In the genomic region with DNA sequence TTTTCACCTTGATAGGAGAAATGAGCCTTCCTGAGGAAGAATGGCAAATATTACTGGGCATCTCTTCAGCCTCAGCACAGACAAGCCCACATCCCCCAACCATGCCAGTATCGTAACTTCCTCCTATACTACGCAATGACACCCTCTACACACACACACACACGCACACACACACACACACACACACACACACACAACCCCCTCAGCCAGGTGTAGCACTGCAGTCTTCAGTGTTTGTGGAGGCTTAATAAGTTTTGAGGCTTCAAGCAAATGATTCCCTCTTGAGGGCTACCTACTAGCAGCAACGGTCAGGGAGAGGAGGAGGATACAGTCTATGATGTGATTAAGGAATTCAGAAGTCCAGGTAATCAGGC, we compare ENCODE assay signal across 9 cellular contexts. TPM values are rescaled to one million over a fixed set of nuclear protein-coding genes. Genes with fewer than 3 reads are reported as not detected.
DNase-seq lines count a peak whose midpoint lies in the region; FAIRE-seq and TF ChIP-seq lines count a peak whose summit lies in the region.
"Had no signal": no experiment of that assay in that cellular context is flagged by ENCODE, and none has a peak within 500 bp of the region (broad histone marks: within the 10 kb centered on the region; RNA-seq: fewer than 3 reads in every experiment).

No MANE protein-coding gene starts in this region.

- H4K5ac ChIP-seq in H1 (ENCODE audit: insufficient read length, low read depth, low read length), result no peak overlapping the region

- no peaks in the 10 kb centered on the region for H3K79me1 ChIP-seq in H1 (ENCODE audit: low read depth, low read length)

- no peaks in the 10 kb centered on the region for H3K36me3 ChIP-seq in H1 (ENCODE audit: control insufficient read depth in 2 of 4, insufficient read depth in 4 of 4, low read length in 3 of 4)

- H3K23me2 ChIP-seq in H1 (ENCODE audit: low read depth, low read length), result peaks cover 16% of the 10 kb centered on the region

- no peak overlapping the region for H3K23ac ChIP-seq in H1 (ENCODE audit: insufficient read length)

- H3K9me3 Mint-ChIP-seq in nephron, result no peaks in the 10 kb centered on the region

- H3K9me3 ChIP-seq in H1 (ENCODE audit: insufficient read depth in 2 of 2, low read depth in 1 of 2, low read length in 1 of 2), result no peaks in the 10 kb centered on the region

- DNase-seq in AG09309 (ENCODE audit: low read depth) (no peak), HT1080 (ENCODE audit: low read depth) (peak; percentile 42), H1 (ENCODE audit: low read depth in 1 of 2, low spot score in 2 of 2) (no peak), NCI-H1105 treated with DMSO at 0.1 percent for 48 hours (lab: John Stamatoyannopoulos, UW) (no peak), NCI-H128 (lab: John Stamatoyannopoulos, UW; ENCODE audit: unreplicated experiment) (no peak), NCI-H82 treated with DMSO at 0.1 percent for 48 hours (lab: John Stamatoyannopoulos, UW; ENCODE audit: unreplicated experiment) (no peak)
- DNase-seq in activated CD4-positive, alpha-beta T cell treated with anti-CD3 and anti-CD28 coated beads for 48 hours, result peak; percentile 58

- no peak overlapping the region for H4K8ac ChIP-seq in H1 (ENCODE audit: extremely low read depth, insufficient read depth, low read length)

- H3K27ac Mint-ChIP-seq in nephron, result peak overlapping the region; percentile 26 to 76 (median 51)

- H3K4me2 ChIP-seq in H1 (ENCODE audit: insufficient read depth in 1 of 2, low read depth in 2 of 2, low read length in 2 of 2), result peak overlapping the region; percentile 92 to 93

- TF ChIP-seq RAD21 in H1 (IDR thresholded peaks at IDR 0.05 in 1 of 2, conservative IDR thresholded peaks at IDR 0.05 in 1 of 2; ENCODE audit: low read depth in 2 of 2, low read length in 2 of 2), result no peak

- H3K4me3 ChIP-seq in AG09309 (ENCODE audit: control insufficient read depth, low read depth, low read length) (peak overlapping the region; percentile 97), H1 (ENCODE audit: extremely low read depth in 1 of 4, insufficient read depth in 2 of 4, low read depth in 3 of 4, low read length in 4 of 4) (peak overlapping the region; percentile 47 to 75 (median 66))

- no peaks in the 10 kb centered on the region for H3K36me3 Mint-ChIP-seq in nephron (ENCODE audit: low read depth)

- no peak for TF ChIP-seq EP300 in H1 (IDR thresholded peaks at IDR 0.05; ENCODE audit: borderline replicate concordance in 1 of 2, low read depth in 2 of 2, low read length in 2 of 2)

- 0 out of 2 replicates have a peak overlapping the region, but pooled peaks have one; percentile 11 for H2BK15ac ChIP-seq in H1 (ENCODE audit: low read length)

- CTCF ChIA-PET in H1 (lab: Charles Lee; ENCODE audit: partially characterized antibody), result interaction anchor here (1.2 to 3.0 kb wide), 4 partner anchors 54 to 194 kb away, joined by 3 to 13 read pairs (median 4); no protein-coding TSS in a partner anchor

- no peak for TF ChIP-seq POLR2A in H1 (IDR thresholded peaks at IDR 0.05; ENCODE audit: control extremely low read depth in 1 of 2, low read depth in 2 of 2, low read length in 2 of 2)

- no peak overlapping the region for H3K27ac ChIP-seq in H1 (ENCODE audit: low read depth, low read length)

- H3K4me1 ChIP-seq in H1 (replicated peaks in 1 of 4; ENCODE audit: control insufficient read depth in 3 of 4, insufficient read depth in 4 of 4, low read length in 3 of 4), result peaks cover 4 to 20% (median 11%) of the 10 kb centered on the region in 4 experiments; a peak in 6 of 7 replicates

- no peak overlapping the region for H2BK120ac ChIP-seq in H1 (replicated peaks; ENCODE audit: low read depth, low read length)

- H3K14ac ChIP-seq in H1 (ENCODE audit: insufficient read length), result no peak overlapping the region

- H4K20me1 ChIP-seq in H1 (replicated peaks in 1 of 2; ENCODE audit: control insufficient read depth in 1 of 2, insufficient read depth in 2 of 2, low read length in 2 of 2), result no peaks in the 10 kb centered on the region

- H2AFZ ChIP-seq in H1 (ENCODE audit: low read length), result no peak overlapping the region

- 56% methylated on average over 4 of the region's 4 CpGs; no CpG with 5 or more reads in 1 of the 2 experiments for WGBS in H1 (ENCODE audit: extremely low coverage in 1 of 2, insufficient coverage in 1 of 2, insufficient read length in 1 of 2, insufficient replicate concordance in 2 of 2, low coverage in 1 of 2, low lambda C conversion rate in 2 of 2, missing lambda C conversion rate in 1 of 2), 2 experiments

- no peaks in the 10 kb centered on the region for H3K79me2 ChIP-seq in H1 (ENCODE audit: control insufficient read depth in 1 of 2, insufficient read depth in 2 of 2, low read length in 2 of 2)

- H2AK5ac ChIP-seq in H1 (ENCODE audit: low read depth, low read length), result no peak overlapping the region

- H3K18ac ChIP-seq in H1 (ENCODE audit: extremely low read depth, low read length), result no peak overlapping the region

- no peak overlapping the region for H3K4ac ChIP-seq in H1 (replicated peaks; ENCODE audit: insufficient read length, low read depth, low read length)

- POLR2A ChIA-PET in H1 (lab: Charles Lee; ENCODE audit: partially characterized antibody), result interaction anchor here (1.0 to 1.2 kb wide), 3 partner anchors 41 to 191 kb away, joined by 3 read pairs; partner anchors contain the start of gene RAB5B

- no peak overlapping the region for H2BK5ac ChIP-seq in H1 (ENCODE audit: low read depth, low read length)

- H3K4me3 Mint-ChIP-seq in nephron, result peak overlapping the region; percentile 88 to 94 (median 92)

- H3K56ac ChIP-seq in H1 (replicated peaks; ENCODE audit: insufficient read length, low read depth, low read length), result no peak overlapping the region

- peaks cover 43% of the 10 kb centered on the region for H3K27me3 Mint-ChIP-seq in nephron (ENCODE audit: low read depth)

- peaks cover 0 to 21% (median 14%) of the 10 kb centered on the region in 4 experiments; a peak in 6 of 7 replicates for H3K27me3 ChIP-seq in H1 (replicated peaks in 1 of 4; ENCODE audit: control insufficient read depth in 3 of 4, extremely low read depth in 1 of 4, insufficient read depth in 3 of 4, low read length in 3 of 4)

- no peak for FAIRE-seq in H1 (lab: Jason Lieb, UNC)
- FAIRE-seq: islet of Langerhans had no signal

- H4K91ac ChIP-seq in H1 (replicated peaks; ENCODE audit: insufficient read length, low read length), result no peak overlapping the region

- H3K9ac ChIP-seq in H1 (replicated peaks in 1 of 4; ENCODE audit: extremely low read depth in 1 of 4, low read depth in 3 of 4, low read length in 3 of 4), result peak overlapping the region in 1 of 4 experiments; percentile 28; a peak in 1 of 7 replicates

- H3K4me1 Mint-ChIP-seq in nephron, result peaks cover 29% of the 10 kb centered on the region

- no peak overlapping the region for H2BK12ac ChIP-seq in H1 (ENCODE audit: low read depth, low read length)

- TF ChIP-seq CTCF in AG09309 (IDR thresholded peaks at IDR 0.05; ENCODE audit: control insufficient read depth, insufficient read depth, low read depth, low read length, missing control alignments) (no peak), H1 (IDR thresholded peaks at IDR 0.05; ENCODE audit: control extremely low read depth in 1 of 3, insufficient read depth in 1 of 3, low read depth in 1 of 3, low read length in 3 of 3) (no peak), nephron (IDR thresholded peaks at IDR 0.05; ENCODE audit: unreplicated experiment in 3 of 3) (no peak)

- no peak overlapping the region for H2BK20ac ChIP-seq in H1 (ENCODE audit: low read length)

RNA-seq across cellular contexts. Expression of gene DGKA, which starts 1.6 kb away (rescaled TPM):
- total RNA-seq in HT1080 (2014; rRNA removed; shearing (Covaris generic)), result 49.6 and 56.6 TPM in 2 replicates
- 67.0 and 77.7 TPM in 2 replicates for polyA plus RNA-seq in HT1080 (2015; cell fraction: cytosol; rRNA removed)
- 287 and 326 TPM in 2 replicates for polyA plus RNA-seq in HT1080 (2015; cell fraction: nucleus; rRNA removed)
- 18.0 and 21.3 TPM in 2 replicates for total RNA-seq in H1 (2021; fragmentation: NEBNext Ultra II Directional; extraction: Animal tissue kit (Norgen Biotek cat#: 25700))
- polyA plus RNA-seq in H1 (2011; rRNA removed), result 15.9 and 24.4 TPM in 2 replicates
- polyA plus RNA-seq in H1 (2011; cell fraction: cytosol; rRNA removed), result 16.9 TPM
- 86.0 TPM for polyA plus RNA-seq in H1 (2011; cell fraction: nucleus; rRNA removed)
- polyA plus RNA-seq in H1 (2012, experiment 1 of 2), result 23.4 to 38.0 TPM (median 26.0 TPM) in 4 replicates
- polyA plus RNA-seq in H1 (2012, experiment 2 of 2), result 7.8 TPM
- polyA plus RNA-seq in H1 (2013, experiment 1 of 2), result 20.5 TPM
- 23.7 TPM for polyA plus RNA-seq in H1 (2013, experiment 2 of 2)
- polyA minus RNA-seq in H1 (2011; rRNA and poly(A)+ RNA removed), result 15.0 and 23.9 TPM in 2 replicates
- polyA minus RNA-seq in H1 (2011; cell fraction: cytosol; rRNA and poly(A)+ RNA removed), result 14.2 TPM
- 26.5 TPM for polyA minus RNA-seq in H1 (2011; cell fraction: nucleus; rRNA and poly(A)+ RNA removed)

RNA-seq across cellular contexts. Expression of gene PYM1, which starts 4.8 kb away (rescaled TPM):
- 37.0 and 38.0 TPM in 2 replicates for total RNA-seq in HT1080 (2014; rRNA removed; shearing (Covaris generic))
- polyA plus RNA-seq in HT1080 (2015; cell fraction: cytosol; rRNA removed), result 24.6 and 30.9 TPM in 2 replicates
- 13.7 and 15.5 TPM in 2 replicates for polyA plus RNA-seq in HT1080 (2015; cell fraction: nucleus; rRNA removed)
- total RNA-seq in H1 (2021; fragmentation: NEBNext Ultra II Directional; extraction: Animal tissue kit (Norgen Biotek cat#: 25700)), result 58.5 and 58.9 TPM in 2 replicates
- 37.3 and 38.7 TPM in 2 replicates for polyA plus RNA-seq in H1 (2011; rRNA removed)
- 63.4 TPM for polyA plus RNA-seq in H1 (2011; cell fraction: cytosol; rRNA removed)
- polyA plus RNA-seq in H1 (2011; cell fraction: nucleus; rRNA removed), result 35.1 TPM
- polyA plus RNA-seq in H1 (2012, experiment 1 of 2), result 51.5 to 60.0 TPM (median 58.2 TPM) in 4 replicates
- 66.9 TPM for polyA plus RNA-seq in H1 (2012, experiment 2 of 2)
- polyA plus RNA-seq in H1 (2013, experiment 1 of 2), result 47.7 TPM
- polyA plus RNA-seq in H1 (2013, experiment 2 of 2), result 46.9 TPM
- 19.9 and 24.5 TPM in 2 replicates for polyA minus RNA-seq in H1 (2011; rRNA and poly(A)+ RNA removed)
- polyA minus RNA-seq in H1 (2011; cell fraction: cytosol; rRNA and poly(A)+ RNA removed), result 25.0 TPM
- polyA minus RNA-seq in H1 (2011; cell fraction: nucleus; rRNA and poly(A)+ RNA removed), result 22.3 TPM

RNA-seq across cellular contexts. Expression of gene PMEL, which starts 33.3 kb away (rescaled TPM):
- 1.1 and 3.3 TPM in 2 replicates for total RNA-seq in HT1080 (2014; rRNA removed; shearing (Covaris generic))
- polyA plus RNA-seq in HT1080 (2015; cell fraction: cytosol; rRNA removed), result 1.6 and 2.1 TPM in 2 replicates
- 1.7 and 2.3 TPM in 2 replicates for polyA plus RNA-seq in HT1080 (2015; cell fraction: nucleus; rRNA removed)
- total RNA-seq in H1 (2021; fragmentation: NEBNext Ultra II Directional; extraction: Animal tissue kit (Norgen Biotek cat#: 25700)), result 120 and 128 TPM in 2 replicates
- 382 and 467 TPM in 2 replicates for polyA plus RNA-seq in H1 (2011; rRNA removed)
- 273 TPM for polyA plus RNA-seq in H1 (2011; cell fraction: cytosol; rRNA removed)
- 777 TPM for polyA plus RNA-seq in H1 (2011; cell fraction: nucleus; rRNA removed)
- polyA plus RNA-seq in H1 (2012, experiment 1 of 2), result 121 to 177 TPM (median 161 TPM) in 4 replicates
- polyA plus RNA-seq in H1 (2012, experiment 2 of 2), result 187 TPM
- 150 TPM for polyA plus RNA-seq in H1 (2013, experiment 1 of 2)
- polyA plus RNA-seq in H1 (2013, experiment 2 of 2), result 120 TPM
- 247 and 291 TPM in 2 replicates for polyA minus RNA-seq in H1 (2011; rRNA and poly(A)+ RNA removed)
- polyA minus RNA-seq in H1 (2011; cell fraction: cytosol; rRNA and poly(A)+ RNA removed), result 109 TPM
- 104 TPM for polyA minus RNA-seq in H1 (2011; cell fraction: nucleus; rRNA and poly(A)+ RNA removed)

RNA-seq across cellular contexts. Expression of gene CDK2, which starts 34.1 kb away (rescaled TPM):
- total RNA-seq in HT1080 (2014; rRNA removed; shearing (Covaris generic)), result 76.5 and 97.2 TPM in 2 replicates
- 63.9 and 64.6 TPM in 2 replicates for polyA plus RNA-seq in HT1080 (2015; cell fraction: cytosol; rRNA removed)
- 83.9 and 92.5 TPM in 2 replicates for polyA plus RNA-seq in HT1080 (2015; cell fraction: nucleus; rRNA removed)
- 41.7 and 42.5 TPM in 2 replicates for total RNA-seq in H1 (2021; fragmentation: NEBNext Ultra II Directional; extraction: Animal tissue kit (Norgen Biotek cat#: 25700))
- polyA plus RNA-seq in H1 (2011; rRNA removed), result 39.4 and 41.6 TPM in 2 replicates
- 45.7 TPM for polyA plus RNA-seq in H1 (2011; cell fraction: cytosol; rRNA removed)
- polyA plus RNA-seq in H1 (2011; cell fraction: nucleus; rRNA removed), result 79.8 TPM
- 49.9 to 51.7 TPM (median 51.1 TPM) in 4 replicates for polyA plus RNA-seq in H1 (2012, experiment 1 of 2)
- 24.2 TPM for polyA plus RNA-seq in H1 (2012, experiment 2 of 2)
- polyA plus RNA-seq in H1 (2013, experiment 1 of 2), result 34.7 TPM
- polyA plus RNA-seq in H1 (2013, experiment 2 of 2), result 34.4 TPM
- 54.2 and 61.6 TPM in 2 replicates for polyA minus RNA-seq in H1 (2011; rRNA and poly(A)+ RNA removed)
- polyA minus RNA-seq in H1 (2011; cell fraction: cytosol; rRNA and poly(A)+ RNA removed), result 28.5 TPM
- 24.8 TPM for polyA minus RNA-seq in H1 (2011; cell fraction: nucleus; rRNA and poly(A)+ RNA removed)

RNA-seq across cellular contexts. Expression of gene RAB5B, which starts 41.3 kb away (rescaled TPM):
- total RNA-seq in HT1080 (2014; rRNA removed; shearing (Covaris generic)), result 25.8 and 34.4 TPM in 2 replicates
- 56.4 and 63.0 TPM in 2 replicates for polyA plus RNA-seq in HT1080 (2015; cell fraction: cytosol; rRNA removed)
- 53.4 and 56.7 TPM in 2 replicates for polyA plus RNA-seq in HT1080 (2015; cell fraction: nucleus; rRNA removed)
- 56.7 and 65.6 TPM in 2 replicates for total RNA-seq in H1 (2021; fragmentation: NEBNext Ultra II Directional; extraction: Animal tissue kit (Norgen Biotek cat#: 25700))
- 47.2 and 62.4 TPM in 2 replicates for polyA plus RNA-seq in H1 (2011; rRNA removed)
- polyA plus RNA-seq in H1 (2011; cell fraction: cytosol; rRNA removed), result 61.2 TPM
- polyA plus RNA-seq in H1 (2011; cell fraction: nucleus; rRNA removed), result 33.7 TPM
- polyA plus RNA-seq in H1 (2012, experiment 1 of 2), result 39.6 to 49.1 TPM (median 43.6 TPM) in 4 replicates
- polyA plus RNA-seq in H1 (2012, experiment 2 of 2), result 37.5 TPM
- 38.9 TPM for polyA plus RNA-seq in H1 (2013, experiment 1 of 2)
- 40.2 TPM for polyA plus RNA-seq in H1 (2013, experiment 2 of 2)
- polyA minus RNA-seq in H1 (2011; rRNA and poly(A)+ RNA removed), result 79.5 and 82.6 TPM in 2 replicates
- polyA minus RNA-seq in H1 (2011; cell fraction: cytosol; rRNA and poly(A)+ RNA removed), result 35.5 TPM
- 28.6 TPM for polyA minus RNA-seq in H1 (2011; cell fraction: nucleus; rRNA and poly(A)+ RNA removed)

Comparison
In these comparisons a context has a peak if more than half of its experiments do, and no peak if none do; other contexts are left out.
1. DNase-seq: peak in HT1080 (single experiment) and activated CD4-positive, alpha-beta T cell treated with anti-CD3 and anti-CD28 coated beads for 48 hours (single experiment); none in AG09309 (single experiment), H1 (0 of 2), NCI-H1105 treated with DMSO at 0.1 percent for 48 hours (single experiment), NCI-H128 (single experiment) and NCI-H82 treated with DMSO at 0.1 percent for 48 hours (single experiment).
2. RNA of gene PMEL, which starts 33.3 kb away (total RNA-seq): 120 to 128 TPM in H1; 1.1 to 3.3 TPM in HT1080; every median in the first group is over 10 times any median in the second.